In the genomic region with DNA sequence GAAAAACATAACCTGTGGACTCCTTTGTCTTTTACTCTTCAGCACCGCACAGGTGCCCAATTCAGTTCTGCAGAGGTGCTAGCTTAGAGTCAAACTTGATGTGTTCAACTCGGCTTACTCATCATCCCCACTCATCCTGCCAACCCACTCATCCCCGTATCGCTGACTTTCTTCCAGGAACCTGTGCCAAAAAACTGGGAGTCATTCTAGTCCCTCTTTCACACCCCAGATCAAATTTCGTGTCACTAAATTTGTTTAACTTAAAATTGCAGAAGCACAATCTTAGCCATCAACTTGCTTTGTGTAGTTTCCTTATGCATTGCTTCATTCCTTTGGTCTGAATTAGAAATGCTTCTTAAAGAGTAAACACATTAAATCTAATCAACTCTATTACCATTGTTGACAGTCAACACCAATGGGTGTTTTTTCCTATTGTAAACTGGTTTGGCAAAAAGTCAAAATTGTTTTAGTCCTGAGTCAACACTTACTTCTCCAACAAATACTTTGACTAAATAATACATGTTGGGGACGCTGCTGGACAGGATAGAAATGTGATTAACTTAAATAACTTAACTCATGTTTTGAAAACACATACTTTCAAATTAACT, we compare ENCODE assay signal across 1 cellular context.
TF ChIP-seq lines count a peak whose summit lies in the region.

No MANE protein-coding gene starts in this region.

TF ChIP-seq in GM23338, 12 proteins besides CTCF, POLR2A, EP300 and RAD21 (continued from another document):
- TF ChIP-seq, protein P1, sequence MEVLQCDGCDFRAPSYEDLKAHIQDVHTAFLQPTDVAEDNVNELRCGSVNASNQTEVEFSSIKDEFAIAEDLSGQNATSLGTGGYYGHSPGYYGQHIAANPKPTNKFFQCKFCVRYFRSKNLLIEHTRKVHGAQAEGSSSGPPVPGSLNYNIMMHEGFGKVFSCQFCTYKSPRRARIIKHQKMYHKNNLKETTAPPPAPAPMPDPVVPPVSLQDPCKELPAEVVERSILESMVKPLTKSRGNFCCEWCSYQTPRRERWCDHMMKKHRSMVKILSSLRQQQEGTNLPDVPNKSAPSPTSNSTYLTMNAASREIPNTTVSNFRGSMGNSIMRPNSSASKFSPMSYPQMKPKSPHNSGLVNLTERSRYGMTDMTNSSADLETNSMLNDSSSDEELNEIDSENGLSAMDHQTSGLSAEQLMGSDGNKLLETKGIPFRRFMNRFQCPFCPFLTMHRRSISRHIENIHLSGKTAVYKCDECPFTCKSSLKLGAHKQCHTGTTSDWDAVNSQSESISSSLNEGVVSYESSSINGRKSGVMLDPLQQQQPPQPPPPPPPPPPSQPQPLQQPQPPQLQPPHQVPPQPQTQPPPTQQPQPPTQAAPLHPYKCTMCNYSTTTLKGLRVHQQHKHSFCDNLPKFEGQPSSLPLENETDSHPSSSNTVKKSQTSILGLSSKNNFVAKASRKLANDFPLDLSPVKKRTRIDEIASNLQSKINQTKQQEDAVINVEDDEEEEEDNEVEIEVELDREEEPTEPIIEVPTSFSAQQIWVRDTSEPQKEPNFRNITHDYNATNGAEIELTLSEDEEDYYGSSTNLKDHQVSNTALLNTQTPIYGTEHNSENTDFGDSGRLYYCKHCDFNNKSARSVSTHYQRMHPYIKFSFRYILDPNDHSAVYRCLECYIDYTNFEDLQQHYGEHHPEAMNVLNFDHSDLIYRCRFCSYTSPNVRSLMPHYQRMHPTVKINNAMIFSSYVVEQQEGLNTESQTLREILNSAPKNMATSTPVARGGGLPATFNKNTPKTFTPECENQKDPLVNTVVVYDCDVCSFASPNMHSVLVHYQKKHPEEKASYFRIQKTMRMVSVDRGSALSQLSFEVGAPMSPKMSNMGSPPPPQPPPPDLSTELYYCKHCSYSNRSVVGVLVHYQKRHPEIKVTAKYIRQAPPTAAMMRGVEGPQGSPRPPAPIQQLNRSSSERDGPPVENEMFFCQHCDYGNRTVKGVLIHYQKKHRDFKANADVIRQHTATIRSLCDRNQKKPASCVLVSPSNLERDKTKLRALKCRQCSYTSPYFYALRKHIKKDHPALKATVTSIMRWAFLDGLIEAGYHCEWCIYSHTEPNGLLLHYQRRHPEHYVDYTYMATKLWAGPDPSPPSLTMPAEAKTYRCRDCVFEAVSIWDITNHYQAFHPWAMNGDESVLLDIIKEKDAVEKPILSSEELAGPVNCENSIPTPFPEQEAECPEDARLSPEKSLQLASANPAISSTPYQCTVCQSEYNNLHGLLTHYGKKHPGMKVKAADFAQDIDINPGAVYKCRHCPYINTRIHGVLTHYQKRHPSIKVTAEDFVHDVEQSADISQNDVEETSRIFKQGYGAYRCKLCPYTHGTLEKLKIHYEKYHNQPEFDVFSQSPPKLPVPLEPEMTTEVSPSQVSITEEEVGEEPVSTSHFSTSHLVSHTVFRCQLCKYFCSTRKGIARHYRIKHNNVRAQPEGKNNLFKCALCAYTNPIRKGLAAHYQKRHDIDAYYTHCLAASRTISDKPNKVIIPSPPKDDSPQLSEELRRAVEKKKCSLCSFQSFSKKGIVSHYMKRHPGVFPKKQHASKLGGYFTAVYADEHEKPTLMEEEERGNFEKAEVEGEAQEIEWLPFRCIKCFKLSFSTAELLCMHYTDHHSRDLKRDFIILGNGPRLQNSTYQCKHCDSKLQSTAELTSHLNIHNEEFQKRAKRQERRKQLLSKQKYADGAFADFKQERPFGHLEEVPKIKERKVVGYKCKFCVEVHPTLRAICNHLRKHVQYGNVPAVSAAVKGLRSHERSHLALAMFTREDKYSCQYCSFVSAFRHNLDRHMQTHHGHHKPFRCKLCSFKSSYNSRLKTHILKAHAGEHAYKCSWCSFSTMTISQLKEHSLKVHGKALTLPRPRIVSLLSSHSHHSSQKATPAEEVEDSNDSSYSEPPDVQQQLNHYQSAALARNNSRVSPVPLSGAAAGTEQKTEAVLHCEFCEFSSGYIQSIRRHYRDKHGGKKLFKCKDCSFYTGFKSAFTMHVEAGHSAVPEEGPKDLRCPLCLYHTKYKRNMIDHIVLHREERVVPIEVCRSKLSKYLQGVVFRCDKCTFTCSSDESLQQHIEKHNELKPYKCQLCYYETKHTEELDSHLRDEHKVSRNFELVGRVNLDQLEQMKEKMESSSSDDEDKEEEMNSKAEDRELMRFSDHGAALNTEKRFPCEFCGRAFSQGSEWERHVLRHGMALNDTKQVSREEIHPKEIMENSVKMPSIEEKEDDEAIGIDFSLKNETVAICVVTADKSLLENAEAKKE (CRISPR knock-in tag; IDR thresholded peaks at IDR 0.05) = no peak
- TF ChIP-seq, protein P2, sequence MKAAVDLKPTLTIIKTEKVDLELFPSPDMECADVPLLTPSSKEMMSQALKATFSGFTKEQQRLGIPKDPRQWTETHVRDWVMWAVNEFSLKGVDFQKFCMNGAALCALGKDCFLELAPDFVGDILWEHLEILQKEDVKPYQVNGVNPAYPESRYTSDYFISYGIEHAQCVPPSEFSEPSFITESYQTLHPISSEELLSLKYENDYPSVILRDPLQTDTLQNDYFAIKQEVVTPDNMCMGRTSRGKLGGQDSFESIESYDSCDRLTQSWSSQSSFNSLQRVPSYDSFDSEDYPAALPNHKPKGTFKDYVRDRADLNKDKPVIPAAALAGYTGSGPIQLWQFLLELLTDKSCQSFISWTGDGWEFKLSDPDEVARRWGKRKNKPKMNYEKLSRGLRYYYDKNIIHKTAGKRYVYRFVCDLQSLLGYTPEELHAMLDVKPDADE (IDR thresholded peaks at IDR 0.05) = no peak
- TF ChIP-seq NANOG (IDR thresholded peaks at IDR 0.05; ENCODE audit: borderline replicate concordance) (no peak), STAT1 (IDR thresholded peaks at IDR 0.05; ENCODE audit: unreplicated experiment) (no peak)
TF ChIP-seq in GM23338: peak in this region for 0.
